ENCODE assay signal across 8 cellular contexts in genomic region chr1:109620396-109620817, GRCh38. TPM values are rescaled to one million over a fixed set of nuclear protein-coding genes. Genes with fewer than 3 reads are reported as not detected.
DNase-seq lines count a peak whose midpoint lies in the region; ATAC-seq and TF ChIP-seq lines count a peak whose summit lies in the region.

No MANE protein-coding gene starts in this region.

- H3K27ac ChIP-seq in CD4-positive, alpha-beta T cell (ENCODE audit: low read depth, low read length): peak overlapping the region; percentile 85
- peak overlapping the region; percentile 78 to 86 (median 83) for H3K27ac ChIP-seq in esophagus squamous epithelium
- H3K27ac ChIP-seq in naive thymus-derived CD4-positive, alpha-beta T cell (ENCODE audit: low read depth, low read length): peak overlapping the region; percentile 90

- peak; percentile 2 for ATAC-seq in CD4-positive, alpha-beta T cell (ENCODE audit: poor library complexity)
- ATAC-seq in T-helper 17 cell (peak; percentile 0), HG02970 (IDR thresholded peaks at IDR 0.05; ENCODE audit: low FRiP score, unreplicated experiment) (no peak)
- no peak for ATAC-seq in naive thymus-derived CD4-positive, alpha-beta T cell

- peak overlapping the region; percentile 99 for H3K4me3 Mint-ChIP-seq in CD4-positive, alpha-beta T cell
- peak overlapping the region; percentile 99 for H3K4me3 Mint-ChIP-seq in T-helper 17 cell
- H3K4me3 Mint-ChIP-seq in naive thymus-derived CD4-positive, alpha-beta T cell: peak overlapping the region; percentile 90 to 98 (median 94)

- peak overlapping the region; percentile 89 for H3K27ac Mint-ChIP-seq in CD4-positive, alpha-beta T cell
- H3K27ac Mint-ChIP-seq in T-helper 17 cell: peak overlapping the region; percentile 98
- peak overlapping the region; percentile 92 to 98 (median 96) for H3K27ac Mint-ChIP-seq in naive thymus-derived CD4-positive, alpha-beta T cell

- no peaks in the 10 kb centered on the region for H3K27me3 ChIP-seq in CD4-positive, alpha-beta T cell (ENCODE audit: control insufficient read depth, insufficient read depth, low read length)
- H3K27me3 ChIP-seq in HAP-1 (ENCODE audit: low read depth): no peaks in the 10 kb centered on the region
- no peaks in the 10 kb centered on the region for H3K27me3 ChIP-seq in esophagus squamous epithelium
- no peaks in the 10 kb centered on the region for H3K27me3 ChIP-seq in naive thymus-derived CD4-positive, alpha-beta T cell (ENCODE audit: control insufficient read depth in 2 of 2, insufficient read depth in 2 of 2, low read length in 2 of 2)

- no peaks in the 10 kb centered on the region; the same call in 1 of the 2 replicates for H3K36me3 ChIP-seq in HAP-1 (replicated peaks)
- H3K36me3 ChIP-seq in esophagus squamous epithelium: no peaks in the 10 kb centered on the region
- peaks cover 0 to 5% (median 0%) of the 10 kb centered on the region in 3 experiments for H3K36me3 ChIP-seq in naive thymus-derived CD4-positive, alpha-beta T cell (ENCODE audit: control insufficient read depth in 2 of 3, insufficient read depth in 3 of 3, low read length in 3 of 3)

- WGBS in esophagus squamous epithelium, 2 donors: 0% methylated on average over 2 to 6 of the region's 10 CpGs

- H3K4me1 ChIP-seq in HAP-1: peaks cover 10% of the 10 kb centered on the region
- H3K4me1 ChIP-seq in esophagus squamous epithelium: peaks cover 33 to 83% (median 34%) of the 10 kb centered on the region in 3 donors
- H3K4me1 ChIP-seq in naive thymus-derived CD4-positive, alpha-beta T cell (ENCODE audit: control insufficient read depth in 2 of 2, insufficient read depth in 2 of 2, low read length in 2 of 2): peaks cover 14 to 43% of the 10 kb centered on the region in 2 donors

- H3K27me3 Mint-ChIP-seq in CD4-positive, alpha-beta T cell: no peaks in the 10 kb centered on the region
- no peaks in the 10 kb centered on the region for H3K27me3 Mint-ChIP-seq in T-helper 17 cell
- H3K27me3 Mint-ChIP-seq in naive thymus-derived CD4-positive, alpha-beta T cell: no peaks in the 10 kb centered on the region

- peaks cover 82% of the 10 kb centered on the region for H3K4me1 Mint-ChIP-seq in CD4-positive, alpha-beta T cell (ENCODE audit: low read depth)
- H3K4me1 Mint-ChIP-seq in T-helper 17 cell: peaks cover 70% of the 10 kb centered on the region
- peaks cover 49 to 77% (median 71%) of the 10 kb centered on the region in 7 donors for H3K4me1 Mint-ChIP-seq in naive thymus-derived CD4-positive, alpha-beta T cell

- no peak for TF ChIP-seq POLR2A in esophagus squamous epithelium (IDR thresholded peaks at IDR 0.05)

- no peak for DNase-seq in CD4-positive, alpha-beta T cell
- peak; percentile 16 to 66 for DNase-seq in HAP-1 (ENCODE audit: low spot score in 2 of 2)
- no peak for DNase-seq in T-helper 17 cell
- no peak for DNase-seq in esophagus squamous epithelium (lab: John Stamatoyannopoulos, UW)
- DNase-seq in naive thymus-derived CD4-positive, alpha-beta T cell: no peak
- DNase-seq in cortex of kidney (lab: John Stamatoyannopoulos, UW): no peak
- no peak for DNase-seq in RPMI8226

- peak overlapping the region; percentile 58 for H3K4me3 ChIP-seq in HAP-1
- peak overlapping the region; percentile 52 to 86 (median 63) for H3K4me3 ChIP-seq in esophagus squamous epithelium
- H3K4me3 ChIP-seq in naive thymus-derived CD4-positive, alpha-beta T cell (ENCODE audit: low read length): peak overlapping the region; percentile 78

- H3K9me3 Mint-ChIP-seq in CD4-positive, alpha-beta T cell: no peaks in the 10 kb centered on the region
- no peaks in the 10 kb centered on the region for H3K9me3 Mint-ChIP-seq in naive thymus-derived CD4-positive, alpha-beta T cell

- H3K9me3 ChIP-seq in CD4-positive, alpha-beta T cell (ENCODE audit: control insufficient read depth, low read length): no peaks in the 10 kb centered on the region
- no peaks in the 10 kb centered on the region for H3K9me3 ChIP-seq in HAP-1
- no peaks in the 10 kb centered on the region for H3K9me3 ChIP-seq in T-helper 17 cell (ENCODE audit: control insufficient read depth, low read length, poor library complexity, severe bottlenecking)
- no peaks in the 10 kb centered on the region for H3K9me3 ChIP-seq in esophagus squamous epithelium
- no peaks in the 10 kb centered on the region for H3K9me3 ChIP-seq in naive thymus-derived CD4-positive, alpha-beta T cell (ENCODE audit: control insufficient read depth in 2 of 3, low read length in 3 of 3)

- intact Hi-C loops in CD4-positive, alpha-beta T cell (cut with DNase I, micrococcal nuclease): loop anchor here (5.0 to 10.0 kb wide), 5 partner anchors 128 to 406 kb away; partner anchors contain the start of genes ATXN7L2 (in 1 of the 2), CYB561D1 (in 1 of the 2), PSMA5 (in 1 of the 2) and PSRC1 (in 1 of the 2)
- intact Hi-C loops in esophagus squamous epithelium (cut with DNase I): no loop called here
- intact Hi-C loops in naive thymus-derived CD4-positive, alpha-beta T cell (cut with micrococcal nuclease): loop anchor here (1.0 to 5.0 kb wide), 9 partner anchors 72 to 408 kb away; partner anchors contain the start of genes AHCYL1 (in 1 of the 2), ATXN7L2 (in 1 of the 2), CSF1 (in 1 of the 2) and CYB561D1 (in 1 of the 2)

- CTCF ChIA-PET in CD4-positive, alpha-beta T cell (lab: Charles Lee): interaction anchor here (1.1 to 2.4 kb wide), 3 partner anchors 20 to 364 kb away, joined by 4 to 10 read pairs (median 5); partner anchors contain the start of gene AHCYL1
- CTCF ChIA-PET in naive thymus-derived CD4-positive, alpha-beta T cell (lab: Charles Lee): interaction anchor here (0.6 to 1.6 kb wide), 5 partner anchors 10 to 130 kb away, joined by 3 to 9 read pairs (median 3); partner anchors contain the start of gene CYB561D1

- in situ Hi-C loops in HAP-1 (cut with MboI; ENCODE audit: low sequenced_read_pairs): no loop called here

- peaks cover 4% of the 10 kb centered on the region for H3K36me3 Mint-ChIP-seq in CD4-positive, alpha-beta T cell (ENCODE audit: low read depth)
- H3K36me3 Mint-ChIP-seq in T-helper 17 cell (ENCODE audit: low read depth): peaks cover 4% of the 10 kb centered on the region
- peaks cover 0 to 4% (median 0%) of the 10 kb centered on the region in 5 donors for H3K36me3 Mint-ChIP-seq in naive thymus-derived CD4-positive, alpha-beta T cell

- POLR2A ChIA-PET in CD4-positive, alpha-beta T cell (lab: Charles Lee): interaction anchor here (0.7 to 2.9 kb wide), 8 partner anchors 12 to 364 kb away, joined by 3 to 52 read pairs (median 6); partner anchors contain the start of genes AHCYL1, GNAI3 and GSTM1
- POLR2A ChIA-PET in naive thymus-derived CD4-positive, alpha-beta T cell (lab: Charles Lee): interaction anchor here (0.6 to 3.4 kb wide), 6 partner anchors 10 to 530 kb away, joined by 4 to 52 read pairs (median 4); partner anchors contain the start of genes ATXN7L2 and GNAI3

- TF ChIP-seq CTCF in CD4-positive, alpha-beta T cell (IDR thresholded peaks at IDR 0.05): no peak
- TF ChIP-seq CTCF in esophagus squamous epithelium (IDR thresholded peaks at IDR 0.05): no peak

RNA-seq across cellular contexts. Expression of gene AMPD2, which starts 0.8 kb away (rescaled TPM):
- total RNA-seq in CD4-positive, alpha-beta T cell: 100 to 1,000 TPM; 170 to 191 TPM
- 100 to 1,000 TPM; 471 to 552 TPM for total RNA-seq in T-helper 17 cell
- total RNA-seq in esophagus squamous epithelium: 10 to 100 TPM; 18.5 to 51.5 (median 24.4) TPM
- total RNA-seq in naive thymus-derived CD4-positive, alpha-beta T cell: 100 to 1,000 TPM in 3 of 5 experiments, 10 to 100 TPM in 2; 82.8 to 403 (median 119) TPM
- 10 to 100 TPM; 26.2 to 51.7 TPM for polyA plus RNA-seq in naive thymus-derived CD4-positive, alpha-beta T cell

RNA-seq across cellular contexts. Expression of gene GNAT2, which starts 1.0 kb away (rescaled TPM):
- not detected for total RNA-seq in CD4-positive, alpha-beta T cell
- total RNA-seq in T-helper 17 cell: not detected
- not detected for total RNA-seq in esophagus squamous epithelium
- under 1 TPM in 1 of 5 experiments, not detected in 4; 0.39 TPM for total RNA-seq in naive thymus-derived CD4-positive, alpha-beta T cell
- not detected for polyA plus RNA-seq in naive thymus-derived CD4-positive, alpha-beta T cell

RNA-seq across cellular contexts. Expression of gene GSTM4, which starts 35.5 kb away (rescaled TPM):
- 10 to 100 TPM; 17.7 to 20.7 TPM for total RNA-seq in CD4-positive, alpha-beta T cell
- total RNA-seq in T-helper 17 cell (10 to 100 TPM; 17.0 to 18.0 TPM), esophagus squamous epithelium (10 to 100 TPM; 13.5 to 53.5 (median 29.4) TPM)
- total RNA-seq in naive thymus-derived CD4-positive, alpha-beta T cell: 10 to 100 TPM; 14.2 to 28.4 (median 16.1) TPM
- polyA plus RNA-seq in naive thymus-derived CD4-positive, alpha-beta T cell: 10 to 100 TPM in 1 of 2 donors, 1 to 10 TPM in 1; 3.1 to 15.0 TPM

RNA-seq across cellular contexts. Expression of gene GSTM2, which starts 47.5 kb away (rescaled TPM):
- total RNA-seq in CD4-positive, alpha-beta T cell: 100 to 1,000 TPM; 106 to 107 TPM
- total RNA-seq in T-helper 17 cell: 100 to 1,000 TPM in 1 of 2 donors, 10 to 100 TPM in 1; 44.0 to 117 TPM
- 10 to 100 TPM; 17.8 to 87.9 (median 46.2) TPM for total RNA-seq in esophagus squamous epithelium
- 100 to 1,000 TPM in 3 of 5 experiments, 10 to 100 TPM in 2; 52.2 to 201 (median 109) TPM for total RNA-seq in naive thymus-derived CD4-positive, alpha-beta T cell
- polyA plus RNA-seq in naive thymus-derived CD4-positive, alpha-beta T cell: 10 to 100 TPM; 64.6 to 72.2 TPM

Comparison
In these comparisons a context has a peak if more than half of its experiments do, and no peak if none do; other contexts are left out.
1. ATAC-seq: peak in CD4-positive, alpha-beta T cell (single experiment) and T-helper 17 cell (single experiment); none in naive thymus-derived CD4-positive, alpha-beta T cell (single experiment) and HG02970 (single experiment).
2. DNase-seq: peak in HAP-1 (2 of 2); none in CD4-positive, alpha-beta T cell (0 of 10), T-helper 17 cell (0 of 3), esophagus squamous epithelium (single experiment), naive thymus-derived CD4-positive, alpha-beta T cell (0 of 9), cortex of kidney (single experiment) and RPMI8226 (single experiment).
3. Peak in every context shown above with its lines, with median percentiles within 50 percentile points of each other: H3K27ac ChIP-seq, H3K27ac Mint-ChIP-seq, H3K4me3 Mint-ChIP-seq and H3K4me3 ChIP-seq.